15 cellular contexts compared by ENCODE assay signal in genomic region chr20:58843128-58843556, GRCh38. TPM values are rescaled to one million over a fixed set of nuclear protein-coding genes. Genes with fewer than 3 reads are reported as not detected.
A peak's percentile ranks its signal among the peaks of the same experiment; 100 is the strongest.
DNase-seq lines count a peak whose midpoint lies in the region; TF ChIP-seq lines count a peak whose summit lies in the region.
"Had no signal": no experiment of that assay in that cellular context is flagged by ENCODE, and none has a peak within 500 bp of the region (broad histone marks: within the 10 kb centered on the region; RNA-seq: fewer than 3 reads in every experiment).

No MANE protein-coding gene starts in this region.

- H3K36me3 ChIP-seq in NT2/D1 (ENCODE audit: insufficient read depth, insufficient read length, low read length) = peaks cover 65% of the 10 kb centered on the region
- H3K36me3 ChIP-seq in iPS DF 6.9 (ENCODE audit: control insufficient read depth, insufficient read depth, low read length) = peaks cover 12% of the 10 kb centered on the region
- H3K36me3 ChIP-seq in hepatocyte (replicated peaks; ENCODE audit: insufficient read depth, low read depth) = no peaks in the 10 kb centered on the region

- no peaks in the 10 kb centered on the region for H3K9me3 Mint-ChIP-seq in nephron

- H3K4me1 ChIP-seq in NT2/D1 (ENCODE audit: insufficient read depth, insufficient read length) (peaks cover 16% of the 10 kb centered on the region), iPS DF 6.9 (ENCODE audit: control insufficient read depth, insufficient read depth, low read length) (peaks cover 7% of the 10 kb centered on the region), hepatocyte (ENCODE audit: insufficient read depth) (no peaks in the 10 kb centered on the region)
- H3K4me1 ChIP-seq: Caco-2 had no signal

- DNase-seq in NT2/D1 (ENCODE audit: low read depth, low spot score) (peak; percentile 57), iPS DF 6.9 (ENCODE audit: low read depth, low spot score) (no peak), hepatocyte (ENCODE audit: low spot score) (no peak), NCI-H1436 (lab: John Stamatoyannopoulos, UW) (no peak), activated T-cell treated with anti-CD3 and anti-CD28 coated beads for 4 hours (no peak), RPMI8226 (no peak)
- DNase-seq: DMS153, KBM-7, MV-4-11, NCI-H146, NCI-H2081 treated with DMSO at 0.1 percent for 48 hours, NCI-H510A, NCI-H82 had no signal

- H3K9me3 ChIP-seq in NT2/D1 (ENCODE audit: insufficient read depth, low read length) (no peaks in the 10 kb centered on the region), iPS DF 6.9 (ENCODE audit: control insufficient read depth, insufficient read depth, low read length) (no peaks in the 10 kb centered on the region), hepatocyte (ENCODE audit: low read depth) (no peaks in the 10 kb centered on the region)
- H3K9me3 ChIP-seq: Caco-2 had no signal

- no CpG with 5 or more reads among the region's 6 CpGs for WGBS in iPS DF 6.9 (ENCODE audit: insufficient coverage, insufficient read length)
- 43% methylated on average over 6 of the region's 6 CpGs for WGBS in hepatocyte (ENCODE audit: low lambda C conversion rate, missing lambda C conversion rate)

- no peak overlapping the region for H3K4me3 ChIP-seq in NT2/D1 (ENCODE audit: insufficient read length, low read depth)
- H3K4me3 ChIP-seq in iPS DF 6.9 (ENCODE audit: low read length) = peak overlapping the region; percentile 13; the same call in 1 of the 2 replicates
- H3K4me3 ChIP-seq in hepatocyte = no peak overlapping the region

- H3K27ac Mint-ChIP-seq in nephron = no peak overlapping the region

- no peaks in the 10 kb centered on the region for H3K9me2 ChIP-seq in hepatocyte (replicated peaks; ENCODE audit: insufficient read depth)

- H3K79me2 ChIP-seq in hepatocyte = no peaks in the 10 kb centered on the region

- peaks cover 38% of the 10 kb centered on the region for H3K36me3 Mint-ChIP-seq in nephron (ENCODE audit: low read depth)

- H3K27me3 ChIP-seq in NT2/D1 (ENCODE audit: insufficient read depth, insufficient read length) = peaks cover 39% of the 10 kb centered on the region
- H3K27me3 ChIP-seq in iPS DF 6.9 (ENCODE audit: control insufficient read depth, insufficient read depth, low read length) = peaks cover 8% of the 10 kb centered on the region; the same call in 1 of the 2 replicates
- peaks cover 80% of the 10 kb centered on the region for H3K27me3 ChIP-seq in hepatocyte

- H3K27ac ChIP-seq in iPS DF 6.9 (ENCODE audit: low read length) = no peak overlapping the region
- no peak overlapping the region for H3K27ac ChIP-seq in hepatocyte

- peak overlapping the region in 2 of 3 experiments; percentile 85 to 90 for H3K4me3 Mint-ChIP-seq in nephron

- H4K20me1 ChIP-seq in hepatocyte (ENCODE audit: insufficient read depth, poor library complexity, severe bottlenecking) = no peaks in the 10 kb centered on the region

- H3K4me2 ChIP-seq in hepatocyte = no peak overlapping the region

- peaks cover 92% of the 10 kb centered on the region for H3K27me3 Mint-ChIP-seq in nephron (ENCODE audit: low read depth)

- H2AFZ ChIP-seq in hepatocyte = no peak overlapping the region

- no peak overlapping the region for H3K9ac ChIP-seq in NT2/D1 (ENCODE audit: insufficient read length, low read depth)

- H3K4me1 Mint-ChIP-seq in nephron = peaks cover 24% of the 10 kb centered on the region

- TF ChIP-seq CTCF in nephron (IDR thresholded peaks at IDR 0.05; ENCODE audit: unreplicated experiment in 3 of 3) = no peak
- no peak for TF ChIP-seq CTCF in hepatocyte (IDR thresholded peaks at IDR 0.05; ENCODE audit: poor library complexity)

RNA-seq across cellular contexts. Expression of gene GNAS-AS1, which starts 7.6 kb away (rescaled TPM):
- total RNA-seq in hepatocyte = 0.16 TPM in 1 of 2 replicates, not detected in the other
- 0.97 and 0.98 TPM in 2 replicates for polyA plus RNA-seq in hepatocyte

RNA-seq across cellular contexts. Expression of gene GNAS, which starts 9.4 kb away (rescaled TPM):
- 841 and 897 TPM in 2 replicates for total RNA-seq in hepatocyte
- 1,649 and 1,702 TPM in 2 replicates for polyA plus RNA-seq in hepatocyte
